ENCODE assay signal across 28 cellular contexts in genomic region chr4:12270546-12270945, GRCh38.
"Had no signal": no experiment of that assay in that cellular context is flagged by ENCODE, and none has a peak within 500 bp of the region (broad histone marks: within the 10 kb centered on the region; RNA-seq: fewer than 3 reads in every experiment).

No MANE protein-coding gene starts in this region.

- H3K4me3 Mint-ChIP-seq: activated naive CD4-positive, alpha-beta T cell treated with anti-CD3 and anti-CD28 coated beads for 36 hours; activated naive CD8-positive, alpha-beta T cell treated with anti-CD3 and anti-CD28 coated beads, Interleukin-2, amount 10 ng/mL, durations not matched to agents 7 days and 5 days; brain; central memory CD8-positive, alpha-beta T cell; dendritic cell treated with granulocyte-macrophage colony-stimulating factor and Interleukin-4, amounts not matched to agents 40 ng/mL and 50 ng/mL, for 4 days; endodermal cell; mesothelial cell of epicardium; naive B cell; neural progenitor cell had no signal

- H3K27ac Mint-ChIP-seq: activated naive CD4-positive, alpha-beta T cell treated with anti-CD3 and anti-CD28 coated beads for 36 hours; activated naive CD8-positive, alpha-beta T cell treated with anti-CD3 and anti-CD28 coated beads, Interleukin-2, amount 10 ng/mL, durations not matched to agents 7 days and 5 days; brain; dendritic cell treated with granulocyte-macrophage colony-stimulating factor and Interleukin-4, amounts not matched to agents 40 ng/mL and 50 ng/mL, for 4 days; endodermal cell; mesothelial cell of epicardium; naive B cell; neural progenitor cell had no signal

- DNase-seq: activated CD4-positive, alpha-beta T cell treated with anti-CD3 and anti-CD28 coated beads for 4 hours; activated CD4-positive, alpha-beta T cell treated with anti-CD3 and anti-CD28 coated beads, Interleukin-2, amount 50 U/mL, for 4 hours; activated CD8-positive, alpha-beta memory T cell treated with anti-CD3 and anti-CD28 coated beads for 24 hours; activated effector memory CD4-positive, alpha-beta T cell treated with Interleukin-2 at 50 U/mL for 16 hours; activated naive CD4-positive, alpha-beta T cell treated with anti-CD3 and anti-CD28 coated beads for 36 hours; activated naive CD8-positive, alpha-beta T cell treated with anti-CD3 and anti-CD28 coated beads, Interleukin-2, amount 10 ng/mL, durations not matched to agents 7 days and 5 days; endodermal cell; esophagus squamous epithelium; gastrocnemius medialis; glutamatergic neuron; left cardiac atrium; left ventricle myocardium superior; naive B cell; posterior cingulate gyrus; right cardiac atrium; stimulated activated CD4-positive, alpha-beta T cell treated with anti-CD3 and anti-CD28 coated beads, Interleukin-2, amount 100 ng/mL, for 48 hours; stimulated activated naive CD4-positive, alpha-beta T cell treated with Interleukin-2 at 50 U/mL for 16 hours; testis; transverse colon had no signal

- H3K27me3 ChIP-seq: ascending aorta, esophagus squamous epithelium, gastrocnemius medialis, hepatocyte, neural progenitor cell, testis, transverse colon had no signal

- H3K9me3 ChIP-seq: ascending aorta, esophagus squamous epithelium, gastrocnemius medialis, testis, transverse colon had no signal

- H3K4me1 Mint-ChIP-seq: activated naive CD8-positive, alpha-beta T cell treated with anti-CD3 and anti-CD28 coated beads, Interleukin-2, amount 10 ng/mL, durations not matched to agents 7 days and 5 days; brain; central memory CD8-positive, alpha-beta T cell; endodermal cell; naive B cell; neural progenitor cell had no signal

- H3K27ac ChIP-seq: ascending aorta, epithelial cell of prostate, esophagus squamous epithelium, gastrocnemius medialis, hepatocyte, neural progenitor cell, testis, transverse colon had no signal

- FAIRE-seq: keratinocyte had no signal

- H3K4me3 ChIP-seq: ascending aorta, esophagus squamous epithelium, gastrocnemius medialis, hepatocyte, neural progenitor cell, testis, transverse colon had no signal

- H3K27me3 Mint-ChIP-seq: activated naive CD8-positive, alpha-beta T cell treated with anti-CD3 and anti-CD28 coated beads, Interleukin-2, amount 10 ng/mL, durations not matched to agents 7 days and 5 days; brain; central memory CD8-positive, alpha-beta T cell; dendritic cell treated with granulocyte-macrophage colony-stimulating factor and Interleukin-4, amounts not matched to agents 40 ng/mL and 50 ng/mL, for 4 days; naive B cell had no signal

- H3K36me3 Mint-ChIP-seq: activated naive CD8-positive, alpha-beta T cell treated with anti-CD3 and anti-CD28 coated beads, Interleukin-2, amount 10 ng/mL, durations not matched to agents 7 days and 5 days; brain; mesothelial cell of epicardium; naive B cell; neural progenitor cell had no signal

- ATAC-seq: gastrocnemius medialis, left cardiac atrium, left ventricle myocardium superior, right cardiac atrium had no signal

- H3K36me3 ChIP-seq: ascending aorta, esophagus squamous epithelium, gastrocnemius medialis, neural progenitor cell, transverse colon had no signal

- H3K4me1 ChIP-seq: ascending aorta, esophagus squamous epithelium, gastrocnemius medialis, neural progenitor cell, testis, transverse colon had no signal

- H3K9me3 Mint-ChIP-seq: central memory CD8-positive, alpha-beta T cell had no signal
